In the genomic region with DNA sequence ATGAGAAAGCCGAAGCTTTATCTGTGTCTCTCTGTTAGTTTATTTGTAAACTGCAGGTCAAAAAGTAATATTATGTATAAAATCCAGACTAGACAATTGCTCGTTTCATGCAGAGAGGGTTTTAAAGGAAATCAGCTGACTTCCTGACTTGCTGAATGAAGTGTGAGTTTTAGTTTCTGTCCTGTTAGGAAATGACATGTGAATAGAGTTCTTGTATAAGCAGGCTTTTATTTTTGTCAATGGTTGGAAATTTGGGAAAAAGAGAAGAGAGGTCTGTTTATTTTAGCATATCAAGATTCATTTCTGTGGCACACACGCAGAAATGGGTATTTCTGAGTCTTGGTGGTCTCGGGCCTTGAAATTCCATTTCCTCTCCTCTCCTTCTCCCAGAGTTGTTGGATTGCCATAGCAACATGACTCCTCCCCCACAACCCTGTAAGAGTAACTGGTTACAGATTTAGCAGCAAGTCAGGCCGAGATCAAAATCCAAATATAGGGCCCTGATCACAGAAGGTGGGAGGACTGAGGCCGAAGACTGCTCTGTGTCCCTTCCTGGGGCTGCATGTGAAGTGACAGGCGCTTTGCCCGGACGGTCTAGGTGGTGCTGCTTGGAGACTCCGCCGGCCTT, we compare ENCODE assay signal across 8 cellular contexts.
DNase-seq lines count a peak whose midpoint lies in the region; ATAC-seq and TF ChIP-seq lines count a peak whose summit lies in the region.

No MANE protein-coding gene starts in this region.

- POLR2A ChIA-PET in A673 (lab: Charles Lee; ENCODE audit: low non-redundant PET): no interaction called here

- peak overlapping the region; percentile 56 for H3K27ac ChIP-seq in A673 (ENCODE audit: low read depth, low read length, poor library complexity, severe bottlenecking)
- peak overlapping the region; percentile 81 for H3K27ac ChIP-seq in psoas muscle

- no peaks in the 10 kb centered on the region for H3K9me3 Mint-ChIP-seq in activated T-helper 17 cell treated with anti-CD3 and anti-CD28 coated beads, Interleukin-2, amount 50 U/mL, for 72 hours

- DNase-seq in A673 (ENCODE audit: low spot score): peak; percentile 84
- DNase-seq in head of caudate nucleus: peak in 24 of 42 donors; percentile 7 to 74 (median 43)
- DNase-seq in psoas muscle: peak in 1 of 2 donors; percentile 70
- DNase-seq in NCI-H1105 treated with DMSO at 0.1 percent for 48 hours (lab: John Stamatoyannopoulos, UW): no peak
- DNase-seq in effector CD4-positive, alpha-beta T cell: no peak

- peak overlapping the region; percentile 94 for H3K27ac Mint-ChIP-seq in activated T-helper 17 cell treated with anti-CD3 and anti-CD28 coated beads, Interleukin-2, amount 50 U/mL, for 72 hours

- BruUV-seq in A673 (replicated peaks; lab: Mats Ljungman, UMichigan): no TSS peak

- ATAC-seq in GM19324 (IDR thresholded peaks at IDR 0.05; ENCODE audit: low FRiP score, unreplicated experiment): peak; percentile 79
- ATAC-seq in HG03439 (IDR thresholded peaks at IDR 0.05; ENCODE audit: unreplicated experiment): peak; percentile 65
- peak; percentile 73 for ATAC-seq in activated T-helper 17 cell treated with anti-CD3 and anti-CD28 coated beads, Interleukin-2, amount 50 U/mL, for 72 hours (replicated peaks)
- ATAC-seq in psoas muscle: peak; percentile 89 to 95 (median 93)

- intact Hi-C loops in A673 (cut with micrococcal nuclease; ENCODE audit: unreplicated experiment): no loop called here
- intact Hi-C loops in head of caudate nucleus (cut with DNase I): no loop called here
- intact Hi-C loops in psoas muscle (cut with DNase I): no loop called here

- H3K36me3 Mint-ChIP-seq in activated T-helper 17 cell treated with anti-CD3 and anti-CD28 coated beads, Interleukin-2, amount 50 U/mL, for 72 hours (ENCODE audit: low read depth): no peaks in the 10 kb centered on the region

- H3K9me3 ChIP-seq in A673 (ENCODE audit: low read depth, low read length, poor library complexity, severe bottlenecking) (no peaks in the 10 kb centered on the region), psoas muscle (no peaks in the 10 kb centered on the region)

- 14 to 27% (median 15%) methylated on average over 11 of the region's 11 CpGs for WGBS in psoas muscle, 3 donors

- H3K27me3 ChIP-seq in A673 (replicated peaks; ENCODE audit: insufficient read depth, low read depth, low read length, poor library complexity) (no peaks in the 10 kb centered on the region), psoas muscle (ENCODE audit: insufficient read depth in 3 of 3, low read length in 2 of 3) (no peaks in the 10 kb centered on the region)

- no peak for TF ChIP-seq CTCF in A673 (conservative IDR thresholded peaks at IDR 0.05; ENCODE audit: low read depth, low read length)
- TF ChIP-seq CTCF in psoas muscle (IDR thresholded peaks at IDR 0.05): no peak

- CTCF ChIA-PET in A673 (lab: Charles Lee): interaction anchor here (1.0 kb wide), 1 partner anchor 61 kb away, joined by 5 read pairs; the partner anchor contains the start of gene SAMD4A

- peaks cover 33% of the 10 kb centered on the region for H3K4me1 Mint-ChIP-seq in activated T-helper 17 cell treated with anti-CD3 and anti-CD28 coated beads, Interleukin-2, amount 50 U/mL, for 72 hours

- H3K27me3 Mint-ChIP-seq in activated T-helper 17 cell treated with anti-CD3 and anti-CD28 coated beads, Interleukin-2, amount 50 U/mL, for 72 hours: no peaks in the 10 kb centered on the region

- H3K36me3 ChIP-seq in A673 (ENCODE audit: insufficient read depth, low read length, poor library complexity, severe bottlenecking) (no peaks in the 10 kb centered on the region), psoas muscle (ENCODE audit: insufficient read depth in 1 of 2, low read depth in 1 of 2) (no peaks in the 10 kb centered on the region)

- H3K4me3 ChIP-seq in A673 (ENCODE audit: low read depth, low read length, poor library complexity, severe bottlenecking): peak overlapping the region; percentile 30
- H3K4me3 ChIP-seq in psoas muscle: peak overlapping the region; percentile 44

- H3K4me3 Mint-ChIP-seq in activated T-helper 17 cell treated with anti-CD3 and anti-CD28 coated beads, Interleukin-2, amount 50 U/mL, for 72 hours: peak overlapping the region; percentile 83

- peaks cover 41% of the 10 kb centered on the region for H3K4me1 ChIP-seq in A673 (ENCODE audit: insufficient read depth, low read length, poor library complexity, severe bottlenecking)
- H3K4me1 ChIP-seq in psoas muscle: peaks cover 66% of the 10 kb centered on the region

Comparison
In these comparisons a context has a peak if more than half of its experiments do, and no peak if none do; other contexts are left out.
1. DNase-seq: peak in A673 (single experiment) and head of caudate nucleus (24 of 42); none in NCI-H1105 treated with DMSO at 0.1 percent for 48 hours (single experiment) and effector CD4-positive, alpha-beta T cell (single experiment).
2. Peak in every context shown above with its lines, with median percentiles within 50 percentile points of each other: ATAC-seq.